ENCODE assay signal across 8 cellular contexts in genomic region chr22:40654522-40655167, GRCh38. TPM values are rescaled to one million over a fixed set of nuclear protein-coding genes. Genes with fewer than 3 reads are reported as not detected.
DNase-seq lines count a peak whose midpoint lies in the region; ATAC-seq, FAIRE-seq and TF ChIP-seq lines count a peak whose summit lies in the region.

No MANE protein-coding gene starts in this region.

- TF ChIP-seq RAD21 in A549 (conservative IDR thresholded peaks at IDR 0.05 in 1 of 2, IDR thresholded peaks at IDR 0.05 in 1 of 2): peak; percentile 36 to 37; a peak in 3 of 5 replicates

- 52% methylated on average over 11 of the region's 11 CpGs for WGBS in A549 (ENCODE audit: missing lambda C conversion rate)
- 47 to 76% (median 61%) methylated on average over 11 of the region's 11 CpGs for WGBS in spleen, 5 donors

- ATAC-seq in A549: peak; percentile 26 to 47; a peak in 3 of 6 replicates
- ATAC-seq in HG03571 (IDR thresholded peaks at IDR 0.05; ENCODE audit: unreplicated experiment): no peak
- ATAC-seq in GM19467 (IDR thresholded peaks at IDR 0.05; ENCODE audit: unreplicated experiment): no peak

- TF ChIP-seq EP300 in A549 (IDR thresholded peaks at IDR 0.05): no peak

- H3K4me3 ChIP-seq in A549 (no peak overlapping the region), spleen (no peak overlapping the region)

- FAIRE-seq in A549 (lab: Jason Lieb, UNC): no peak

- no peaks in the 10 kb centered on the region for H3K27me3 ChIP-seq in spleen (replicated peaks in 1 of 7)

- H3K4me2 ChIP-seq in A549: peak overlapping the region; percentile 34; the same call in 1 of the 3 replicates

- TF ChIP-seq CTCF in A549 (IDR thresholded peaks at IDR 0.05): no peak
- peak in 3 of 11 experiments; percentile 8 to 44 (median 18) for TF ChIP-seq CTCF in spleen (IDR thresholded peaks at IDR 0.05 in 8 of 11, conservative IDR thresholded peaks at IDR 0.05 in 3 of 11)

- TF ChIP-seq POLR2A in A549 (IDR thresholded peaks at IDR 0.05; ENCODE audit: low read length) (no peak), spleen (IDR thresholded peaks at IDR 0.05) (no peak)

- H3K9me3 ChIP-seq in A549 (no peaks in the 10 kb centered on the region), spleen (no peaks in the 10 kb centered on the region)

- H3K27ac ChIP-seq in A549 (peak overlapping the region; percentile 27 to 60; a peak in 5 of 6 replicates), spleen (peak overlapping the region in 7 of 8 donors; percentile 14 to 44 (median 23))

- H3K36me3 ChIP-seq in spleen: no peaks in the 10 kb centered on the region

- DNase-seq in A549 (ENCODE audit: low read depth in 1 of 2, low spot score in 1 of 2) (peak; percentile 41 to 43), Kasumi-1 (lab: John Stamatoyannopoulos, UW) (peak; percentile 21 to 40), astrocyte of the hippocampus (ENCODE audit: low read depth, low spot score) (peak; percentile 72), hypothalamus (lab: John Stamatoyannopoulos, UW) (peak in 37 of 51 donors; percentile 14 to 68 (median 45)), spleen (no peak), NCI-H146 treated with DMSO at 0.1 percent for 48 hours (lab: John Stamatoyannopoulos, UW; ENCODE audit: unreplicated experiment) (no peak)

- CTCF ChIA-PET in A549 (lab: Yijun Ruan, JAX): interaction anchor here (0.8 to 1.4 kb wide), 2 partner anchors 15 to 18 kb away, joined by 3 read pairs; partner anchors contain the start of gene MRTFA

- peaks cover 31% of the 10 kb centered on the region for H3K4me1 ChIP-seq in A549
- peaks cover 0 to 39% (median 4%) of the 10 kb centered on the region in 6 donors for H3K4me1 ChIP-seq in spleen

- POLR2A ChIA-PET in A549 (lab: Yijun Ruan, JAX): interaction anchor here (0.5 kb wide), 1 partner anchor 303 kb away, joined by 4 read pairs; no protein-coding TSS in a partner anchor

- intact Hi-C loops in spleen (cut with DNase I; ENCODE audit: low total_unique reads): no loop called here

TF ChIP-seq in A549, 52 proteins besides CTCF, POLR2A, EP300 and RAD21:
- TF ChIP-seq MAFK (IDR thresholded peaks at IDR 0.05; ENCODE audit: partially characterized antibody) (peak; percentile 58), HDAC2 (IDR thresholded peaks at IDR 0.05) (no peak), NFE2L2 (conservative IDR thresholded peaks at IDR 0.05; ENCODE audit: low read length) (no peak), SMC3 (IDR thresholded peaks at IDR 0.05) (0 out of 3 replicates have a peak, but pooled peaks have one; percentile 9), FOSB (CRISPR knock-in tag; IDR thresholded peaks at IDR 0.05) (no peak)

RNA-seq across cellular contexts. Expression of gene MRTFA, which starts 18.1 kb away (rescaled TPM):
- polyA plus RNA-seq in A549 (2011; rRNA removed) (6.8 and 12.8 TPM in 2 replicates), A549 (2017; fragmentation: RNase III; extraction: RNeasy Plus Mini Kit Qiagen cat#74134 plus additional on column Dnase treatment) (41.6 to 48.5 TPM (median 48.3 TPM) in 3 replicates), spleen (10 to 100 TPM; 17.6 to 35.0 (median 24.6) TPM)
- 10.8 and 13.9 TPM in 2 replicates for polyA plus RNA-seq in A549 (2012; cell fraction: cytosol; rRNA removed)
- 42.4 and 49.9 TPM in 2 replicates for polyA plus RNA-seq in A549 (2012; cell fraction: nucleus; rRNA removed)
- 52.3 and 59.4 TPM in 2 replicates for polyA minus RNA-seq in A549 (2011; rRNA and poly(A)+ RNA removed)
- total RNA-seq in spleen: 100 to 1,000 TPM in 3 of 7 donors, 10 to 100 TPM in 4; 76.2 to 138 (median 97.3) TPM

RNA-seq across cellular contexts. Expression of gene MCHR1, which starts 24.6 kb away (rescaled TPM):
- polyA plus RNA-seq in A549 (2011; rRNA removed): not detected in 2 replicates
- 0.05 and 0.09 TPM in 2 replicates for polyA plus RNA-seq in A549 (2012; cell fraction: cytosol; rRNA removed)
- 0.28 TPM in 1 of 2 replicates, not detected in the other for polyA plus RNA-seq in A549 (2012; cell fraction: nucleus; rRNA removed)
- not detected in 3 replicates for polyA plus RNA-seq in A549 (2017; fragmentation: RNase III; extraction: RNeasy Plus Mini Kit Qiagen cat#74134 plus additional on column Dnase treatment)
- 0.33 TPM in 1 of 2 replicates, not detected in the other for polyA minus RNA-seq in A549 (2011; rRNA and poly(A)+ RNA removed)
- total RNA-seq in spleen: under 1 TPM in 2 of 7 donors, not detected in 5; 0.36 to 0.70 TPM
- polyA plus RNA-seq in spleen: under 1 TPM; 0.10 to 0.23 (median 0.17) TPM

Comparison
In these comparisons a context has a peak if more than half of its experiments do, and no peak if none do; other contexts are left out.
1. ATAC-seq: peak in A549 (2 of 2); none in HG03571 (single experiment) and GM19467 (single experiment).
2. DNase-seq: peak in A549 (2 of 2), Kasumi-1 (2 of 2), astrocyte of the hippocampus (single experiment) and hypothalamus (37 of 51); none in spleen (single experiment) and NCI-H146 treated with DMSO at 0.1 percent for 48 hours (single experiment).